ENCODE assay signal across 10 cellular contexts in the genomic region with DNA sequence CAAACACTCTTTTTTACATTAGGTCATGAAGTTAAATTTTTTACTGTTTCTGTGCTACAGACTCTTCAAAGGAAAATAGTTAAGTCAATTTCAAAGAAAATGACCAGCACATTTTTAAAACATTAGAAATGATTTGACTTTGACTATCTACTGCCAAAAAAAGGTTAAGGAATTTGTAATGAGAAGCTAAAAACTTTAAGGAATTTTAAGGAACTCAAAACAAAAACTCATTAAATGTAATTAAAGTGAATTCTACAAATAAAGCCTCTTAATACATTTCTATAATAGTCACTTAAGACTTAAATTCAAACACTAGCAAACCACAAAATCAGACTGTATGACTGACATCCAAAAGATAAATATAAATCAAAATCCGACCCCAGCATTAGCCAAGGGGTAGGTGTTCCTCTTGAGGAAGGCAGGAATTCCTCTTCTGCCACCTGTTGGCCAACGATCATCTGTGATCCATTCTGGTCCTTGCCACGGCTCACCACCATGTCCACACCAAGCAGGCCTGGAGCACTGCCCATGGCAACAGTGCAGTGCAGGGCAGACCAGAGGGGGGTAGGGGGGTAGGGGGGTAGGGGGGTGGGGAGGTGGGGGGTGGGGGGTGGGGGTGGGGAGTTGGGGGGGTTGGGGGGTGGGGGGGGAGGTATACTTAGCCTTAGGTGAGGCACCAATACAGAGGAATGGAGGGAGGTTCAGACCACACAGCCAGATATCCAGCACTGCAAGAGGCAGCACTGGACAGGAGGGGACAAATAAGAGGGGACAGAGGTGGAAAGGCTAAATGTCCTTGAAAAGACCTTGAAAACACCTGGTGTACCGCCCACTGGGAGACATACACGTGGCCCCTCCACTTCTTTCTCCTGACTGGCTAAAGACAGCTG. TPM values are rescaled to one million over a fixed set of nuclear protein-coding genes. Genes with fewer than 3 reads are reported as not detected.
DNase-seq lines count a peak whose midpoint lies in the region; ATAC-seq and TF ChIP-seq lines count a peak whose summit lies in the region.
"Had no signal": no experiment of that assay in that cellular context is flagged by ENCODE, and none has a peak within 500 bp of the region (broad histone marks: within the 10 kb centered on the region; RNA-seq: fewer than 3 reads in every experiment).

No MANE protein-coding gene starts in this region.

- ATAC-seq in IMR-90 (ENCODE audit: low read depth) (peak; percentile 3), HG02870 (IDR thresholded peaks at IDR 0.05; ENCODE audit: unreplicated experiment) (no peak), GM18870 (IDR thresholded peaks at IDR 0.05; ENCODE audit: unreplicated experiment) (no peak)

- in situ Hi-C loops in IMR-90 (cut with MboI; ENCODE audit: low sequenced_read_pairs): no loop called here

- H2BK120ac ChIP-seq in IMR-90 (ENCODE audit: low read depth, low read length): no peak overlapping the region

- H2BK5ac ChIP-seq in IMR-90 (ENCODE audit: low read depth, low read length, poor library complexity, severe bottlenecking): no peak overlapping the region

- TF ChIP-seq CTCF in IMR-90 (conservative IDR thresholded peaks at IDR 0.05; ENCODE audit: low read depth, low read length) (peak; percentile 31; the same call in 1 of the 2 replicates), MCF 10A (IDR thresholded peaks at IDR 0.05; ENCODE audit: unreplicated experiment) (peak; percentile 48), neural crest cell (conservative IDR thresholded peaks at IDR 0.05) (peak; percentile 41), tibial nerve (IDR thresholded peaks at IDR 0.05) (peak in 1 of 5 experiments; percentile 10), mesothelial cell of epicardium (IDR thresholded peaks at IDR 0.05; ENCODE audit: unreplicated experiment) (no peak)

- no peak for TF ChIP-seq EP300 in tibial nerve (IDR thresholded peaks at IDR 0.05)

- intact Hi-C loops in IMR-90 (cut with micrococcal nuclease) (loop anchor here (10.0 kb wide), 2 partner anchors 766 to 1754 kb away; no protein-coding TSS in a partner anchor), MCF 10A (cut with micrococcal nuclease) (no loop called here)

- H3K4me3 ChIP-seq in IMR-90 (ENCODE audit: insufficient read depth, low read depth, low read length) (peak overlapping the region; percentile 45), tibial nerve (peak overlapping the region in 2 of 4 donors; percentile 14 to 34)

- no peak overlapping the region for H4K5ac ChIP-seq in IMR-90 (ENCODE audit: low read depth, low read length)

- no peak overlapping the region for H2BK15ac ChIP-seq in IMR-90 (ENCODE audit: low read depth, low read length)

- CTCF ChIA-PET in IMR-90 (lab: Yijun Ruan, JAX): no interaction called here
- CTCF ChIA-PET in MCF 10A (lab: Yijun Ruan, JAX): interaction anchor here (0.7 to 1.2 kb wide), 4 partner anchors 8 to 650 kb away, joined by 3 to 6 read pairs (median 3); no protein-coding TSS in a partner anchor

- peak overlapping the region; percentile 33 for H2AK9ac ChIP-seq in IMR-90 (replicated peaks; ENCODE audit: low read depth, low read length, poor library complexity)

- peak overlapping the region; percentile 88 for H3K4me2 ChIP-seq in IMR-90 (ENCODE audit: low read depth, low read length)
- H3K4me2 ChIP-seq: KMS-11 had no signal

- no peaks in the 10 kb centered on the region for H3K9me3 ChIP-seq in IMR-90 (ENCODE audit: control insufficient read depth, insufficient read depth, low read length)
- no peaks in the 10 kb centered on the region for H3K9me3 ChIP-seq in tibial nerve

- dilution Hi-C loops in IMR-90 (cut with HindIII; ENCODE audit: low sequenced_read_pairs, unreplicated experiment): no loop called here

- no peak overlapping the region for H3K27ac ChIP-seq in IMR-90 (ENCODE audit: insufficient read depth, low read length)
- peak overlapping the region in 1 of 4 donors; percentile 83 for H3K27ac ChIP-seq in tibial nerve
- H3K27ac ChIP-seq: epithelial cell of prostate, KMS-11 had no signal

- no peak overlapping the region for H3K4ac ChIP-seq in IMR-90 (ENCODE audit: low read depth, low read length)

- no peak overlapping the region for H2AK5ac ChIP-seq in IMR-90 (ENCODE audit: low read depth, low read length)

- H4K91ac ChIP-seq in IMR-90 (ENCODE audit: insufficient read depth, low read depth, low read length): no peak overlapping the region

- H3K4me1 ChIP-seq in IMR-90 (ENCODE audit: control insufficient read depth, insufficient read depth, low read length) (no peaks in the 10 kb centered on the region), tibial nerve (peaks cover 0 to 9% (median 0%) of the 10 kb centered on the region in 4 donors)

- H3K4me1 Mint-ChIP-seq in MCF 10A (ENCODE audit: insufficient read depth, unreplicated experiment) (peaks cover 14% of the 10 kb centered on the region), neural crest cell (peaks cover 24% of the 10 kb centered on the region), mesothelial cell of epicardium (no peaks in the 10 kb centered on the region)

- H2BK20ac ChIP-seq in IMR-90 (ENCODE audit: low read depth, low read length): no peak overlapping the region

- H3K56ac ChIP-seq in IMR-90 (ENCODE audit: extremely low read depth, insufficient read depth, low read length): no peak overlapping the region

- BruUV-seq in IMR-90 (replicated peaks; lab: Mats Ljungman, UMichigan): no TSS peak
- no TSS peak for BruUV-seq in MCF 10A (replicated peaks; lab: Mats Ljungman, UMichigan)

- H3K9me1 ChIP-seq in IMR-90 (ENCODE audit: insufficient read depth, low read length): peaks cover 12% of the 10 kb centered on the region

- peaks cover 55% of the 10 kb centered on the region for H4K20me1 ChIP-seq in IMR-90 (ENCODE audit: insufficient read depth, low read length)

- H4K8ac ChIP-seq in IMR-90 (ENCODE audit: low read depth in 2 of 2, low read length in 2 of 2): no peak overlapping the region

- TF ChIP-seq RAD21 in IMR-90 (IDR thresholded peaks at IDR 0.05; ENCODE audit: low read length): peak; percentile 30; the same call in 1 of the 2 replicates

- H3K18ac ChIP-seq in IMR-90 (ENCODE audit: low read depth, low read length): no peak overlapping the region

- no peaks in the 10 kb centered on the region for H3K79me1 ChIP-seq in IMR-90 (ENCODE audit: low read depth in 1 of 2, low read length in 2 of 2)

- H3K4me3 Mint-ChIP-seq in MCF 10A (ENCODE audit: unreplicated experiment) (peak overlapping the region; percentile 91), neural crest cell (no peak overlapping the region), mesothelial cell of epicardium (no peak overlapping the region)

- POLR2A ChIA-PET in IMR-90 (lab: Charles Lee; ENCODE audit: unreplicated experiment) (no interaction called here), MCF 10A (lab: Yijun Ruan, JAX) (interaction anchor here (0.6 to 1.8 kb wide), 5 partner anchors 10 to 94 kb away, joined by 3 to 7 read pairs (median 4); no protein-coding TSS in a partner anchor)

- H3K27me3 Mint-ChIP-seq in MCF 10A (ENCODE audit: insufficient read depth, unreplicated experiment) (no peaks in the 10 kb centered on the region), neural crest cell (ENCODE audit: low read depth) (no peaks in the 10 kb centered on the region), mesothelial cell of epicardium (ENCODE audit: low read depth) (no peaks in the 10 kb centered on the region)

- H3K36me3 ChIP-seq in IMR-90 (ENCODE audit: control insufficient read depth, insufficient read depth, low read length): peaks cover 11% of the 10 kb centered on the region
- H3K36me3 ChIP-seq in tibial nerve: no peaks in the 10 kb centered on the region

- DNase-seq in ELF-1 (ENCODE audit: low read depth, low spot score): peak; percentile 27
- peak; percentile 38 for DNase-seq in IMR-90
- peak; percentile 64 for DNase-seq in MCF 10A (ENCODE audit: unreplicated experiment)
- DNase-seq in neural crest cell (ENCODE audit: low read depth, low spot score): no peak
- DNase-seq in tibial nerve (ENCODE audit: low spot score in 2 of 2): no peak
- no peak for DNase-seq in mesothelial cell of epicardium (ENCODE audit: low spot score in 2 of 2, unreplicated experiment in 2 of 2)

- H3K27ac Mint-ChIP-seq in MCF 10A (ENCODE audit: low read depth, unreplicated experiment) (peak overlapping the region; percentile 98), neural crest cell (ENCODE audit: unreplicated experiment) (no peak overlapping the region), mesothelial cell of epicardium (no peak overlapping the region)

- no peak overlapping the region for H3K23ac ChIP-seq in IMR-90 (ENCODE audit: low read depth, low read length)

- H3K9me3 Mint-ChIP-seq in MCF 10A (ENCODE audit: unreplicated experiment) (no peaks in the 10 kb centered on the region), neural crest cell (peaks cover 6% of the 10 kb centered on the region), mesothelial cell of epicardium (peaks cover 5% of the 10 kb centered on the region)

- H3K27me3 ChIP-seq in IMR-90 (ENCODE audit: control insufficient read depth, insufficient read depth, low read length): no peaks in the 10 kb centered on the region
- H3K27me3 ChIP-seq in tibial nerve: no peaks in the 10 kb centered on the region

- WGBS in IMR-90 (ENCODE audit: extremely low coverage in 2 of 2, insufficient read length in 1 of 2), 2 experiments: 40% methylated on average over 1 of the region's 5 CpGs; no CpG with 5 or more reads in 1 of the 2 experiments
- WGBS in tibial nerve, 2 donors: 21 to 84% methylated on average over 5 of the region's 5 CpGs

- H3K36me3 Mint-ChIP-seq in MCF 10A (ENCODE audit: insufficient read depth, unreplicated experiment) (peaks cover 7% of the 10 kb centered on the region), neural crest cell (ENCODE audit: low read depth) (peaks cover 5% of the 10 kb centered on the region), mesothelial cell of epicardium (no peaks in the 10 kb centered on the region)

- no peak for TF ChIP-seq POLR2A in IMR-90 (IDR thresholded peaks at IDR 0.05; ENCODE audit: low read depth, low read length)
- no peak for TF ChIP-seq POLR2A in tibial nerve (IDR thresholded peaks at IDR 0.05)

- H3K9ac ChIP-seq in IMR-90 (ENCODE audit: low read depth, low read length): no peak overlapping the region
- H3K9ac ChIP-seq: KMS-11 had no signal

- no peak overlapping the region for H3K14ac ChIP-seq in IMR-90 (replicated peaks; ENCODE audit: low read depth, low read length)

- H2AFZ ChIP-seq in IMR-90 (replicated peaks; ENCODE audit: low read length, poor library complexity): no peak overlapping the region

TF ChIP-seq in IMR-90, 13 proteins besides CTCF, POLR2A, EP300 and RAD21:
- TF ChIP-seq FOS (IDR thresholded peaks at IDR 0.05; ENCODE audit: low read depth, low read length) (no peak), MXI1 (IDR thresholded peaks at IDR 0.05; ENCODE audit: borderline replicate concordance, low read depth, low read length) (peak; percentile 64; the same call in 1 of the 2 replicates)

RNA-seq across cellular contexts. Expression of gene XIST, which starts 2.1 kb away (rescaled TPM):
- total RNA-seq in IMR-90 (2012; rRNA removed) (48.9 and 75.5 TPM in 2 replicates), MCF 10A (2022) (310 and 359 TPM in 2 replicates), neural crest cell (0.05 TPM in 1 of 2 replicates, not detected in the other), tibial nerve (100 to 1,000 TPM in 2 of 4 donors, 10 to 100 TPM in 1, 1 to 10 TPM in 1; 5.5 to 502 (median 219) TPM), mesothelial cell of epicardium (0.05 to 0.22 TPM (median 0.07 TPM) in 3 replicates)
- 127 and 159 TPM in 2 replicates for polyA plus RNA-seq in IMR-90 (2012; rRNA removed)
- polyA plus RNA-seq in IMR-90 (2012; cell fraction: cytosol; rRNA removed): 0.30 and 1.1 TPM in 2 replicates
- 251 and 1,714 TPM in 2 replicates for polyA plus RNA-seq in IMR-90 (2012; cell fraction: nucleus; rRNA removed; ENCODE audit: low replicate concordance)

Comparison
In these comparisons a context has a peak if more than half of its experiments do, and no peak if none do; other contexts are left out.
1. DNase-seq: peak in ELF-1 (single experiment), IMR-90 (single experiment) and MCF 10A (single experiment); none in neural crest cell (single experiment), tibial nerve (0 of 2) and mesothelial cell of epicardium (0 of 2).